Comparison of ENCODE assay signal across 9 cellular contexts in the genomic region with DNA sequence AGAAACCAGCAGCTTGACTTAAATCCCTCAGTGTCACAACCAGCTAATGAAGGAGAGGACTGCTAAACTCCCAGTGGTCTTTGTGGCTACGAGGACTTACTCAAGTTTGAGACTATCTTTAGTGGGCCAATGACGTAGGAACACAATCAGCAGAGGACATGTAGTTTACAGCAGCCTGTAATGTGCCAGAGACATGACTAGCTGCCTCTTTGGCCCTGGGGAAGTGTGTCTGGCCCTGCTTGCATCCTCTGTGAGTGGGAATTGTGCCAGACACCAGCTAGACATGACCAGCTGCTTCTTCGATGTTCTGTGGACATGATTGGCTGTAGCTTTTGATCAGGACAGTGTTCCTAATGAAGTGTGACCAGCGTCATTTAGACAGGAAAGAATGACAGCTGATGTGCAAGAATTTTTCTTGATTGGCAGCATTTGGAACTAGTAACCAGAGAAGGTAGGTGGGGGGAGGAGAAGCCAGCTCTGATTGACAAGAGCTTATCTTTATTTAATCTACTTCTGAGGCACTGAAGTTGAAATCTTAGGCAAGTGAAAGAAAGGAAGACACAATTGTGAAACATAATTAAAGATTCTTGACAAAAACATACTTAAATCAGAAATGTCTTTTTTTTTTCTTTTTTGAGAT.
DNase-seq lines count a peak whose midpoint lies in the region; ATAC-seq and TF ChIP-seq lines count a peak whose summit lies in the region.
"Had no signal": no experiment of that assay in that cellular context is flagged by ENCODE, and none has a peak within 500 bp of the region (broad histone marks: within the 10 kb centered on the region; RNA-seq: fewer than 3 reads in every experiment).

No MANE protein-coding gene starts in this region.

- peaks cover 10 to 17% of the 10 kb centered on the region in 2 donors for H3K4me1 Mint-ChIP-seq in immature natural killer cell

- peak overlapping the region in 1 of 5 donors; percentile 24 for H3K4me3 Mint-ChIP-seq in immature natural killer cell
- H3K4me3 Mint-ChIP-seq: neural crest cell had no signal

- no peaks in the 10 kb centered on the region for H3K36me3 Mint-ChIP-seq in immature natural killer cell

- H3K27me3 Mint-ChIP-seq in immature natural killer cell (ENCODE audit: low read depth in 3 of 3), result peaks cover 0 to 2% (median 0%) of the 10 kb centered on the region in 3 donors

- TF ChIP-seq CTCF in cardiac fibroblast (IDR thresholded peaks at IDR 0.05; ENCODE audit: low read depth, low read length), result no peak

- H3K4me3 ChIP-seq in cardiac fibroblast (replicated peaks in 1 of 2; ENCODE audit: low read depth in 2 of 2, low read length in 2 of 2), result no peak overlapping the region

- H3K27ac Mint-ChIP-seq in immature natural killer cell, result no peak overlapping the region

- ATAC-seq in GM19397 (IDR thresholded peaks at IDR 0.05; ENCODE audit: unreplicated experiment) (peak; percentile 38), HG03439 (IDR thresholded peaks at IDR 0.05; ENCODE audit: unreplicated experiment) (peak; percentile 22)

- no peaks in the 10 kb centered on the region for H3K9me3 Mint-ChIP-seq in immature natural killer cell
- H3K9me3 Mint-ChIP-seq: neural crest cell had no signal

- intact Hi-C loops in posterior cingulate gyrus (cut with DNase I), result no loop called here

- DNase-seq in C1 segment of cervical spinal cord (lab: John Stamatoyannopoulos, UW) (peak in 9 of 14 donors; percentile 1 to 31 (median 8)), cardiac fibroblast (ENCODE audit: low read depth in 2 of 2) (peak; percentile 35 to 62), posterior cingulate gyrus (peak in 6 of 10 donors; percentile 14 to 82 (median 25)), immature natural killer cell (no peak), NOMO-1 (lab: John Stamatoyannopoulos, UW; ENCODE audit: unreplicated experiment in 2 of 2) (no peak)
- no peak for DNase-seq in activated CD4-positive, alpha-beta T cell treated with anti-CD3 and anti-CD28 coated beads, Interleukin-2, amount 50 U/mL, for 4 hours

Comparison
In these comparisons a context has a peak if more than half of its experiments do, and no peak if none do; other contexts are left out.
1. DNase-seq: peak in C1 segment of cervical spinal cord (9 of 14), cardiac fibroblast (2 of 2) and posterior cingulate gyrus (6 of 10); none in immature natural killer cell (0 of 3), NOMO-1 (0 of 2) and activated CD4-positive, alpha-beta T cell treated with anti-CD3 and anti-CD28 coated beads, Interleukin-2, amount 50 U/mL, for 4 hours (0 of 2).